15 cellular contexts compared by ENCODE assay signal in genomic region chr20:38156888-38157634, GRCh38. TPM values are rescaled to one million over a fixed set of nuclear protein-coding genes. Genes with fewer than 3 reads are reported as not detected.
DNase-seq lines count a peak whose midpoint lies in the region; ATAC-seq, FAIRE-seq and TF ChIP-seq lines count a peak whose summit lies in the region.
"Had no signal": no experiment of that assay in that cellular context is flagged by ENCODE, and none has a peak within 500 bp of the region (broad histone marks: within the 10 kb centered on the region; RNA-seq: fewer than 3 reads in every experiment).

No MANE protein-coding gene starts in this region.

- BruUV-seq in HepG2 (replicated peaks; lab: Mats Ljungman, UMichigan): no TSS peak

- DNase-seq in HTR-8/SVneo (ENCODE audit: insufficient read length, low spot score): no peak
- peak; percentile 56 for DNase-seq in dermis blood vessel endothelial cell
- DNase-seq in HepG2 (ENCODE audit: low spot score): no peak
- DNase-seq in tibial nerve (ENCODE audit: low spot score in 2 of 2): no peak
- DNase-seq in NCI-H774 (lab: John Stamatoyannopoulos, UW): no peak
- DNase-seq in NCI-H1092 treated with DMSO at 0.1 percent for 48 hours (lab: John Stamatoyannopoulos, UW): no peak
- DNase-seq: activated CD4-positive, alpha-beta T cell treated with anti-CD3 and anti-CD28 coated beads for 1 hour; body of pancreas; CD4-positive, CD25-positive, alpha-beta regulatory T cell; NCI-H1092; NCI-H524 had no signal

- H3K9ac ChIP-seq in HepG2 (ENCODE audit: insufficient read depth, low read depth, low read length): no peak overlapping the region

- H3K27ac ChIP-seq in HepG2 (ENCODE audit: extremely low read length, insufficient read depth, low read length): no peak overlapping the region
- peak overlapping the region in 3 of 4 donors; percentile 13 to 19 (median 18) for H3K27ac ChIP-seq in tibial nerve
- H3K27ac ChIP-seq: body of pancreas had no signal

- FAIRE-seq in HTR-8/SVneo (lab: Jason Lieb, UNC) (peak; percentile 48), HepG2 (lab: Jason Lieb, UNC) (no peak)

- H3K79me2 ChIP-seq in HepG2 (ENCODE audit: insufficient read depth, low read length): no peaks in the 10 kb centered on the region

- peaks cover 8 to 14% of the 10 kb centered on the region in 2 experiments; a peak in 4 of 5 replicates for H3K36me3 ChIP-seq in HepG2 (replicated peaks in 1 of 2; ENCODE audit: control insufficient read depth in 1 of 2, insufficient read depth in 2 of 2, low read length in 2 of 2)
- H3K36me3 ChIP-seq in tibial nerve: no peaks in the 10 kb centered on the region

- H4K20me1 ChIP-seq in HepG2 (ENCODE audit: insufficient read depth, low read length): no peaks in the 10 kb centered on the region

- no peaks in the 10 kb centered on the region for H3K9me3 ChIP-seq in HepG2 (ENCODE audit: low read length)
- no peaks in the 10 kb centered on the region for H3K9me3 ChIP-seq in tibial nerve
- H3K9me3 ChIP-seq: body of pancreas had no signal

- H3K27me3 ChIP-seq in HepG2 (ENCODE audit: control insufficient read depth in 1 of 2, insufficient read depth in 2 of 2, low read length in 2 of 2) (no peaks in the 10 kb centered on the region), tibial nerve (no peaks in the 10 kb centered on the region)
- H3K27me3 ChIP-seq: body of pancreas had no signal

- ATAC-seq in HepG2 (no peak), HG03280 (IDR thresholded peaks at IDR 0.05; ENCODE audit: unreplicated experiment) (no peak), HG03196 (IDR thresholded peaks at IDR 0.05; ENCODE audit: unreplicated experiment) (no peak)
- ATAC-seq: body of pancreas; natural killer cell treated with Interleukin-12 subunit alpha and Interleukin-12 subunit beta and Interleukin-15 and Interleukin-18, amount 100 ng/mL, for 72 hours had no signal

- TF ChIP-seq RAD21 in HepG2 (CRISPR knock-in tag; IDR thresholded peaks at IDR 0.05): no peak

- no peak overlapping the region for H3K4me3 ChIP-seq in HepG2 (replicated peaks in 1 of 3; ENCODE audit: insufficient read depth in 1 of 3, low read depth in 2 of 3, low read length in 3 of 3)
- no peak overlapping the region for H3K4me3 ChIP-seq in tibial nerve
- H3K4me3 ChIP-seq: body of pancreas had no signal

- in situ Hi-C loops in HepG2 (cut with HindIII; ENCODE audit: extremely low pct_ligation_motif_present, low pct_unique_long_range_greater_than_20kb): no loop called here

- no peak overlapping the region for H2AFZ ChIP-seq in HepG2 (ENCODE audit: low read length)

- POLR2A ChIA-PET in HepG2 (lab: Yijun Ruan, JAX): interaction anchor here (1.6 kb wide), 1 partner anchor 13 kb away, joined by 9 read pairs; no protein-coding TSS in a partner anchor

- no peak overlapping the region for H3K4me2 ChIP-seq in HepG2 (ENCODE audit: low read depth, low read length)

- H3K4me1 ChIP-seq in HepG2 (ENCODE audit: insufficient read depth, low read length) (peaks cover 22% of the 10 kb centered on the region), tibial nerve (peaks cover 0 to 18% (median 12%) of the 10 kb centered on the region in 4 donors)

- WGBS in HepG2 (ENCODE audit: low lambda C conversion rate): 84% methylated on average over 11 of the region's 11 CpGs
- WGBS in tibial nerve, 2 donors: 63 to 70% methylated on average over 11 of the region's 11 CpGs

- TF ChIP-seq CTCF in HepG2 (CRISPR knock-in tag; IDR thresholded peaks at IDR 0.05) (no peak), tibial nerve (IDR thresholded peaks at IDR 0.05) (no peak)

- CTCF ChIA-PET in HepG2 (lab: Yijun Ruan, JAX; ENCODE audit: low intra/inter-chr PET ratio, low total read pairs): no interaction called here

- TF ChIP-seq POLR2A in HepG2 (IDR thresholded peaks at IDR 0.05; ENCODE audit: insufficient read depth in 1 of 2, low read depth in 2 of 2, low read length in 2 of 2) (no peak), tibial nerve (IDR thresholded peaks at IDR 0.05) (no peak)

- intact Hi-C loops in HepG2 (cut with micrococcal nuclease; ENCODE audit: unreplicated experiment): no loop called here

- TF ChIP-seq EP300 in HepG2 (IDR thresholded peaks at IDR 0.05; ENCODE audit: low read depth in 2 of 2, low read length in 2 of 2) (no peak), HepG2 (CRISPR knock-in tag; IDR thresholded peaks at IDR 0.05; ENCODE audit: borderline replicate concordance) (no peak), tibial nerve (IDR thresholded peaks at IDR 0.05) (no peak)

TF ChIP-seq in HepG2, 621 proteins besides CTCF, POLR2A, EP300 and RAD21:
- TF ChIP-seq HDAC2 (CRISPR knock-in tag; IDR thresholded peaks at IDR 0.05): no peak
- peak; percentile 91 for TF ChIP-seq ZNF768 (CRISPR knock-in tag; IDR thresholded peaks at IDR 0.05)

RNA-seq across cellular contexts. Expression of gene TGM2, which starts 8.0 kb away (rescaled TPM):
- total RNA-seq in dermis blood vessel endothelial cell (401 and 1,564 TPM in 2 replicates), HepG2 (2016; rRNA removed; fragmentation: Illumina TruSeq; extraction: Trizol) (4.2 and 4.5 TPM in 2 replicates), tibial nerve (10 to 100 TPM; 17.0 to 87.6 (median 55.8) TPM)
- total RNA-seq in HepG2 (2016; cell fraction: cytosol; rRNA removed; fragmentation: Illumina TruSeq; extraction: Trizol; ENCODE audit: low read depth): 0.61 and 0.88 TPM in 2 replicates
- 3.3 and 4.3 TPM in 2 replicates for total RNA-seq in HepG2 (2016; cell fraction: insoluble cytoplasmic fraction; rRNA removed; fragmentation: Illumina TruSeq; extraction: Trizol)
- total RNA-seq in HepG2 (2016; cell fraction: membrane; rRNA removed; fragmentation: Illumina TruSeq; extraction: Trizol): 2.1 and 2.3 TPM in 2 replicates
- total RNA-seq in HepG2 (2016; cell fraction: nucleus; rRNA removed; fragmentation: Illumina TruSeq; extraction: Trizol): 4.3 and 4.5 TPM in 2 replicates
- 46.4 and 52.3 TPM in 2 replicates for polyA plus RNA-seq in HepG2 (2011; rRNA removed)
- polyA plus RNA-seq in HepG2 (2011; cell fraction: cytosol; rRNA removed): 39.7 and 45.8 TPM in 2 replicates
- polyA plus RNA-seq in HepG2 (2011; cell fraction: nucleus; rRNA removed): 48.4 and 54.8 TPM in 2 replicates
- polyA plus RNA-seq in HepG2 (2012): 14.4 and 32.4 TPM in 2 replicates
- 1.5 and 1.8 TPM in 2 replicates for polyA plus RNA-seq in HepG2 (2016; cell fraction: cytosol; fragmentation: Illumina TruSeq; extraction: Trizol; ENCODE audit: low read depth)
- polyA plus RNA-seq in HepG2 (2016; cell fraction: insoluble cytoplasmic fraction; fragmentation: Illumina TruSeq; extraction: Trizol; ENCODE audit: low read depth): 5.3 and 7.5 TPM in 2 replicates
- 2.5 TPM in 2 replicates for polyA plus RNA-seq in HepG2 (2016; cell fraction: membrane; fragmentation: Illumina TruSeq; extraction: Trizol; ENCODE audit: low read depth)
- polyA plus RNA-seq in HepG2 (2016; cell fraction: nucleus; fragmentation: Illumina TruSeq; extraction: Trizol; ENCODE audit: insufficient read depth, low read depth): 7.7 and 9.8 TPM in 2 replicates
- 39.1 and 112 TPM in 2 replicates for polyA minus RNA-seq in HepG2 (2011; rRNA and poly(A)+ RNA removed; ENCODE audit: low replicate concordance)
- polyA minus RNA-seq in HepG2 (2011; cell fraction: cytosol; rRNA and poly(A)+ RNA removed): 43.5 and 48.8 TPM in 2 replicates
- polyA minus RNA-seq in HepG2 (2011; cell fraction: nucleus; rRNA and poly(A)+ RNA removed): 26.7 and 32.2 TPM in 2 replicates
- total RNA-seq: activated T-helper 1 cell treated with anti-CD3 and anti-CD28 coated beads, Interleukin-12 subunit alpha, Interleukin-12 subunit beta, Interleukin-2, Interleukin-4 antibody, amounts not matched to agents 30 ng/mL and 10 ng/mL and 1 ng/mL, durations not matched to agents 14 hours and 24 hours and 36 hours; CD4-positive, CD25-positive, alpha-beta regulatory T cell had no signal
